In genomic region chr17:74192950-74193781, GRCh38 we compare ENCODE assay signal across 8 cellular contexts. TPM values are rescaled to one million over a fixed set of nuclear protein-coding genes. Genes with fewer than 3 reads are reported as not detected.
DNase-seq lines count a peak whose midpoint lies in the region; ATAC-seq and TF ChIP-seq lines count a peak whose summit lies in the region.

No MANE protein-coding gene starts in this region.

- TF ChIP-seq CTCF in heart right ventricle (IDR thresholded peaks at IDR 0.05): no peak
- no peak for TF ChIP-seq CTCF in testis (IDR thresholded peaks at IDR 0.05)
- no peak for TF ChIP-seq CTCF in endothelial cell (IDR thresholded peaks at IDR 0.05; ENCODE audit: unreplicated experiment)

- H3K27ac Mint-ChIP-seq in endothelial cell (ENCODE audit: unreplicated experiment): no peak overlapping the region
- H3K27ac Mint-ChIP-seq in activated CD8-positive, alpha-beta memory T cell treated with anti-CD3 and anti-CD28 coated beads, Interleukin-2, amount 10 ng/mL, durations not matched to agents 7 days and 5 days: no peak overlapping the region

- no peak overlapping the region for H3K4me3 Mint-ChIP-seq in endothelial cell (ENCODE audit: unreplicated experiment)
- H3K4me3 Mint-ChIP-seq in activated CD8-positive, alpha-beta memory T cell treated with anti-CD3 and anti-CD28 coated beads, Interleukin-2, amount 10 ng/mL, durations not matched to agents 7 days and 5 days: no peak overlapping the region

- CTCF ChIA-PET in activated CD8-positive, alpha-beta memory T cell treated with anti-CD3 and anti-CD28 coated beads, Interleukin-2, amount 10 ng/mL, durations not matched to agents 7 days and 5 days (lab: Charles Lee): interaction anchor here (2.9 kb wide), 1 partner anchor 10 kb away, joined by 17 read pairs; the partner anchor contains the start of gene RPL38

- H3K27me3 ChIP-seq in heart right ventricle: peaks cover 6 to 50% (median 31%) of the 10 kb centered on the region in 7 donors
- no peaks in the 10 kb centered on the region for H3K27me3 ChIP-seq in testis

- no peaks in the 10 kb centered on the region for H3K36me3 Mint-ChIP-seq in endothelial cell (ENCODE audit: low read depth, unreplicated experiment)
- H3K36me3 Mint-ChIP-seq in activated CD8-positive, alpha-beta memory T cell treated with anti-CD3 and anti-CD28 coated beads, Interleukin-2, amount 10 ng/mL, durations not matched to agents 7 days and 5 days: no peaks in the 10 kb centered on the region

- no peaks in the 10 kb centered on the region for H3K9me3 Mint-ChIP-seq in endothelial cell (ENCODE audit: unreplicated experiment)
- H3K9me3 Mint-ChIP-seq in activated CD8-positive, alpha-beta memory T cell treated with anti-CD3 and anti-CD28 coated beads, Interleukin-2, amount 10 ng/mL, durations not matched to agents 7 days and 5 days (ENCODE audit: low read depth): no peaks in the 10 kb centered on the region

- intact Hi-C loops in heart right ventricle (cut with DNase I): no loop called here
- intact Hi-C loops in testis (cut with DNase I; ENCODE audit: low total_unique reads): no loop called here

- ATAC-seq in activated CD4-positive, CD25-positive, alpha-beta regulatory T cell treated with anti-CD3 and anti-CD28 coated beads, Interleukin-2, amount 50 U/mL, for 24 hours: peak; percentile 19 to 40
- peak in 7 of 8 donors; percentile 42 to 84 (median 67) for ATAC-seq in heart right ventricle
- no peak for ATAC-seq in activated CD8-positive, alpha-beta memory T cell treated with anti-CD3 and anti-CD28 coated beads, Interleukin-2, amount 10 ng/mL, durations not matched to agents 7 days and 5 days

- no peak for TF ChIP-seq POLR2A in testis (IDR thresholded peaks at IDR 0.05)

- H3K4me1 ChIP-seq in heart right ventricle (peaks cover 0 to 11% (median 0%) of the 10 kb centered on the region in 9 donors), testis (no peaks in the 10 kb centered on the region)

- no peaks in the 10 kb centered on the region for H3K9me3 ChIP-seq in heart right ventricle
- H3K9me3 ChIP-seq in testis: no peaks in the 10 kb centered on the region

- H3K27me3 Mint-ChIP-seq in endothelial cell (ENCODE audit: unreplicated experiment): peaks cover 11% of the 10 kb centered on the region
- peaks cover 23% of the 10 kb centered on the region for H3K27me3 Mint-ChIP-seq in activated CD8-positive, alpha-beta memory T cell treated with anti-CD3 and anti-CD28 coated beads, Interleukin-2, amount 10 ng/mL, durations not matched to agents 7 days and 5 days

- H3K27ac ChIP-seq in heart right ventricle (no peak overlapping the region), testis (no peak overlapping the region)

- peaks cover 4% of the 10 kb centered on the region for H3K4me1 Mint-ChIP-seq in endothelial cell (ENCODE audit: unreplicated experiment)
- H3K4me1 Mint-ChIP-seq in activated CD8-positive, alpha-beta memory T cell treated with anti-CD3 and anti-CD28 coated beads, Interleukin-2, amount 10 ng/mL, durations not matched to agents 7 days and 5 days: peaks cover 6% of the 10 kb centered on the region

- DNase-seq in activated CD4-positive, CD25-positive, alpha-beta regulatory T cell (lab: John Stamatoyannopoulos, UW): no peak
- DNase-seq in NCI-H774 (lab: John Stamatoyannopoulos, UW) (peak; percentile 86), heart right ventricle (peak in 1 of 2 donors; percentile 40), testis (peak; percentile 36), endothelial cell (ENCODE audit: low spot score) (no peak), iPS-NIHi7 (ENCODE audit: extremely low spot score) (no peak)
- no peak for DNase-seq in activated CD8-positive, alpha-beta memory T cell treated with anti-CD3 and anti-CD28 coated beads, Interleukin-2, amount 10 ng/mL, durations not matched to agents 7 days and 5 days

- H3K36me3 ChIP-seq in heart right ventricle: no peaks in the 10 kb centered on the region
- no peaks in the 10 kb centered on the region for H3K36me3 ChIP-seq in testis (ENCODE audit: low read depth, missing control alignments)

- 48 to 62% methylated on average over 12 of the region's 12 CpGs for WGBS in heart right ventricle, 2 donors
- WGBS in testis, 2 donors: 62 to 68% methylated on average over 11 to 12 of the region's 12 CpGs

- H3K4me3 ChIP-seq in heart right ventricle (no peak overlapping the region), testis (no peak overlapping the region)

RNA-seq across cellular contexts. Expression of gene RPL38, which starts 10.3 kb away (rescaled TPM):
- total RNA-seq in heart right ventricle (100 to 1,000 TPM; 661 to 847 (median 735) TPM), testis (100 to 1,000 TPM; 345 to 563 TPM), endothelial cell (ENCODE audit: unreplicated experiment) (1,802 TPM)
- polyA plus RNA-seq in heart right ventricle (1,000 to 10,000 TPM; 1,527 to 2,186 TPM), testis (ENCODE audit: insufficient read depth, low read depth, low replicate concordance) (1,788 TPM)
- 100 to 1,000 TPM; 921 to 988 TPM for total RNA-seq in activated CD8-positive, alpha-beta memory T cell treated with anti-CD3 and anti-CD28 coated beads, Interleukin-2, amount 10 ng/mL, durations not matched to agents 7 days and 5 days

RNA-seq across cellular contexts. Expression of gene TTYH2, which starts 20.2 kb away (rescaled TPM):
- total RNA-seq in heart right ventricle: 10 to 100 TPM; 20.9 to 36.3 (median 26.1) TPM
- polyA plus RNA-seq in heart right ventricle: 10 to 100 TPM in 1 of 2 donors, 1 to 10 TPM in 1; 8.6 to 20.6 TPM
- 10 to 100 TPM; 69.7 to 73.5 TPM for total RNA-seq in testis
- 52.7 TPM for polyA plus RNA-seq in testis (ENCODE audit: insufficient read depth, low read depth, low replicate concordance)
- 6.8 TPM for total RNA-seq in endothelial cell (ENCODE audit: unreplicated experiment)
- 10 to 100 TPM in 1 of 2 experiments, 1 to 10 TPM in 1; 7.1 to 12.8 TPM for total RNA-seq in activated CD8-positive, alpha-beta memory T cell treated with anti-CD3 and anti-CD28 coated beads, Interleukin-2, amount 10 ng/mL, durations not matched to agents 7 days and 5 days

Comparison
In these comparisons a context has a peak if more than half of its experiments do, and no peak if none do; other contexts are left out.
1. DNase-seq: peak in NCI-H774 (single experiment) and testis (single experiment); none in activated CD4-positive, CD25-positive, alpha-beta regulatory T cell (0 of 4), endothelial cell (single experiment), iPS-NIHi7 (single experiment) and activated CD8-positive, alpha-beta memory T cell treated with anti-CD3 and anti-CD28 coated beads, Interleukin-2, amount 10 ng/mL, durations not matched to agents 7 days and 5 days (single experiment).